ENCODE assay signal across 2 cellular contexts in genomic region chr1:115839706-115840095, GRCh38.
TF ChIP-seq lines count a peak whose summit lies in the region.

No MANE protein-coding gene starts in this region.

TF ChIP-seq in IMR-90, 13 proteins besides CTCF, POLR2A, EP300 and RAD21 (continued from another document):
- no peak for TF ChIP-seq USF2 (IDR thresholded peaks at IDR 0.05; ENCODE audit: low read depth, low read length)
- TF ChIP-seq MXI1 (IDR thresholded peaks at IDR 0.05; ENCODE audit: borderline replicate concordance, low read depth, low read length) = no peak
- no peak for TF ChIP-seq SMC3 (IDR thresholded peaks at IDR 0.05; ENCODE audit: low read depth, low read length)
- no peak for TF ChIP-seq MAFK (IDR thresholded peaks at IDR 0.05; ENCODE audit: low read depth, low read length)
- TF ChIP-seq BHLHE40 (IDR thresholded peaks at IDR 0.05; ENCODE audit: low read depth, low read length) = no peak
- no peak for TF ChIP-seq RFX5 (IDR thresholded peaks at IDR 0.05; ENCODE audit: low read depth, low read length)
- TF ChIP-seq NFE2L2 (IDR thresholded peaks at IDR 0.05; ENCODE audit: low read depth, low read length) = no peak
- TF ChIP-seq RCOR1 (IDR thresholded peaks at IDR 0.05; ENCODE audit: insufficient replicate concordance, low read length) = no peak
- no peak for TF ChIP-seq CEBPB (IDR thresholded peaks at IDR 0.05; ENCODE audit: low read depth, low read length)
- no peak for TF ChIP-seq ELK1 (IDR thresholded peaks at IDR 0.05; ENCODE audit: borderline replicate concordance, low read depth, low read length)
- no peak for TF ChIP-seq FOS (IDR thresholded peaks at IDR 0.05; ENCODE audit: low read depth, low read length)
- no peak for TF ChIP-seq MAZ (IDR thresholded peaks at IDR 0.05; ENCODE audit: borderline replicate concordance, low read depth, low read length)

TF ChIP-seq in neural cell, 6 proteins besides CTCF, POLR2A, EP300 and RAD21 (continued from another document):
- no peak for TF ChIP-seq REST (IDR thresholded peaks at IDR 0.05; ENCODE audit: borderline replicate concordance)
